Comparison of ENCODE assay signal across 9 cellular contexts in the genomic region with DNA sequence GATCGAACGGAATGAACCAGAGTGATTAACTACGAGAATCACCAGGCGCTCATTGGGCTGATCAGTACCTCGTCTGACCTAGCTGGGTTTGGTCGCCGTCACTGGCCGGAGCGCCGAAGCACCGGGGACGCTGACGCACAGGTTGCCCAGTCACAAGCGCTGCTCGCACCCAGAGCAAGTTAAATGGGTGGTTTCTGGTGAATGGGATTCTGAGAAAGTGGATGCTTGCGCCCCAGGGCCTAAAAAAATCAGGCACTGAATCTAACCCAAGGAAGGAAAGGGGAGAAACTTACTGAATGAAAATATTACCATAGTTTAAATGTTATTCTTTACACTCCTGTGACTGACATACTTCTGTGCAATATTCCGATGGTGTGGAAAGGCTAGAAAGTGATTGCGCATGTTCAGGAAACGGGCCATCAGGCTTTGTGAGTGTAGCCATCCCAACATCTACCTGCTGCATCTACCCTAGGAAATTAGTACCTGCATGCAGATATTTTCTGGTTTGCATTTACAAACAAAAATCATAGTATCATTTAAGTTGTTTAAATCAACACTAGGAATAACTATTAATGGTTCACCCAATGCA. TPM values are rescaled to one million over a fixed set of nuclear protein-coding genes. Genes with fewer than 3 reads are reported as not detected.
DNase-seq lines count a peak whose midpoint lies in the region; ATAC-seq, FAIRE-seq and TF ChIP-seq lines count a peak whose summit lies in the region.
"Had no signal": no experiment of that assay in that cellular context is flagged by ENCODE, and none has a peak within 500 bp of the region (broad histone marks: within the 10 kb centered on the region; RNA-seq: fewer than 3 reads in every experiment).

No MANE protein-coding gene starts in this region.

- H3K27ac ChIP-seq in GM12878 (ENCODE audit: control insufficient read depth, insufficient read depth), result no peak overlapping the region
- peak overlapping the region; percentile 39 to 60 for H3K27ac ChIP-seq in testis
- H3K27ac ChIP-seq: epithelial cell of prostate had no signal

- no peak for TF ChIP-seq EP300 in GM12878 (IDR thresholded peaks at IDR 0.05; ENCODE audit: borderline replicate concordance in 1 of 2, control insufficient read depth in 1 of 2, low read depth in 2 of 2, low read length in 2 of 2)

- TF ChIP-seq POLR2A in GM12878 (IDR thresholded peaks at IDR 0.05; ENCODE audit: low read depth, low read length), result no peak
- TF ChIP-seq POLR2A in testis (IDR thresholded peaks at IDR 0.05), result no peak

- no peaks in the 10 kb centered on the region for H4K20me1 ChIP-seq in GM12878 (ENCODE audit: control insufficient read depth, insufficient read depth)

- no peaks in the 10 kb centered on the region for H3K36me3 ChIP-seq in GM12878 (ENCODE audit: control insufficient read depth in 2 of 2, insufficient read depth in 2 of 2, low read length in 1 of 2)
- H3K36me3 ChIP-seq in testis (ENCODE audit: low read depth, missing control alignments), result no peaks in the 10 kb centered on the region

- 19% methylated on average over 19 of the region's 19 CpGs for WGBS in GM12878 (ENCODE audit: insufficient coverage, insufficient replicate concordance, low lambda C conversion rate, missing lambda C conversion rate)
- WGBS in testis, 2 donors, result 30 to 32% methylated on average over 19 of the region's 19 CpGs

- no peaks in the 10 kb centered on the region for H3K79me2 ChIP-seq in GM12878 (ENCODE audit: control insufficient read depth, insufficient read depth, low read length)

- H3K4me3 ChIP-seq in GM12878 (peak overlapping the region; percentile 61), testis (peak overlapping the region; percentile 57 to 76)

- no peak for FAIRE-seq in GM12878 (lab: Jason Lieb, UNC)

- peak overlapping the region; percentile 88 for H3K4me2 ChIP-seq in GM12878 (ENCODE audit: control insufficient read depth, insufficient read depth)

- TF ChIP-seq RAD21 in GM12878 (IDR thresholded peaks at IDR 0.05; ENCODE audit: insufficient read depth, low read depth, low read length), result no peak

- peaks cover 4 to 5% of the 10 kb centered on the region in 2 experiments; a peak in 3 of 4 replicates for H3K27me3 ChIP-seq in GM12878 (replicated peaks in 1 of 2; ENCODE audit: control insufficient read depth in 2 of 2, insufficient read depth in 2 of 2, low read length in 1 of 2)
- H3K27me3 ChIP-seq in testis, result no peaks in the 10 kb centered on the region

- no peak for TF ChIP-seq CTCF in GM12878 (IDR thresholded peaks at IDR 0.05 in 2 of 3, conservative IDR thresholded peaks at IDR 0.05 in 1 of 3; ENCODE audit: control insufficient read depth in 2 of 3, extremely low read depth in 1 of 3, insufficient read depth in 1 of 3, low read depth in 3 of 3, low read length in 3 of 3)
- TF ChIP-seq CTCF in testis (IDR thresholded peaks at IDR 0.05), result no peak

- H3K9me3 ChIP-seq in GM12878 (replicated peaks; ENCODE audit: control insufficient read depth, insufficient read depth, low read length), result no peaks in the 10 kb centered on the region
- no peaks in the 10 kb centered on the region for H3K9me3 ChIP-seq in testis

- peak; percentile 1 for DNase-seq in stimulated activated CD8-positive, alpha-beta memory T cell treated with anti-CD3 and anti-CD28 coated beads, Interleukin-15, amount 100 ng/mL, for 48 hours (ENCODE audit: low read depth in 2 of 2)
- no peak for DNase-seq in stimulated activated CD8-positive, alpha-beta memory T cell treated with anti-CD3 and anti-CD28 coated beads, Interleukin-4, amount 100 ng/mL, for 48 hours
- DNase-seq in HT-29 (ENCODE audit: low spot score) (peak; percentile 76), GM12878 (ENCODE audit: low read depth, low spot score) (no peak), kidney tubule cell (ENCODE audit: low spot score) (peak; percentile 41), testis (peak; percentile 34), A172 (ENCODE audit: low spot score) (no peak)
- DNase-seq in activated CD4-positive, alpha-beta T cell treated with anti-CD3 and anti-CD28 coated beads, Interleukin-2, amount 50 U/mL, for 48 hours, result no peak

- intact Hi-C loops in GM12878 (cut with micrococcal nuclease; ENCODE audit: unreplicated experiment), result no loop called here
- intact Hi-C loops in testis (cut with DNase I; ENCODE audit: low total_unique reads), result no loop called here

- SMC1A ChIA-PET in GM12878 (lab: Charles Lee; ENCODE audit: uncharacterized antibody, unreplicated experiment), result no interaction called here

- no TSS peak for BruUV-seq in GM12878 (replicated peaks; lab: Mats Ljungman, UMichigan)

- ATAC-seq in GM12878, result peak; percentile 32

- POLR2A ChIA-PET in GM12878 (lab: Charles Lee), result no interaction called here

- H3K9ac ChIP-seq in GM12878 (ENCODE audit: control insufficient read depth, insufficient read depth, low read length), result no peak overlapping the region; the same call in 1 of the 2 replicates

- in situ Hi-C loops in GM12878 (cut with MboI), result no loop called here

- CTCF ChIA-PET in GM12878 (lab: Yijun Ruan, JAX), result no interaction called here

- peak overlapping the region; percentile 47 for H2AFZ ChIP-seq in GM12878 (ENCODE audit: control insufficient read depth, low read depth, low read length)

- peaks cover 2% of the 10 kb centered on the region; the same call in 1 of the 2 replicates for H3K4me1 ChIP-seq in GM12878 (ENCODE audit: control insufficient read depth, insufficient read depth, low read length)
- no peaks in the 10 kb centered on the region for H3K4me1 ChIP-seq in testis

- RAD21 ChIA-PET in GM12878 (lab: Charles Lee; ENCODE audit: unreplicated experiment), result no interaction called here

TF ChIP-seq in GM12878, 131 proteins besides CTCF, POLR2A, EP300 and RAD21 (continues in another document):
- TF ChIP-seq ZNF622 (IDR thresholded peaks at IDR 0.05), result no peak
- no peak for TF ChIP-seq EED (IDR thresholded peaks at IDR 0.05; ENCODE audit: low read depth)
- no peak for TF ChIP-seq CUX1 (IDR thresholded peaks at IDR 0.05; ENCODE audit: insufficient replicate concordance, low read depth, low read length)
- no peak for TF ChIP-seq STAT3 (IDR thresholded peaks at IDR 0.05; ENCODE audit: low read depth, low read length)
- TF ChIP-seq SIX5 (IDR thresholded peaks at IDR 0.05; ENCODE audit: low read depth, low read length, severe bottlenecking), result no peak
- no peak for TF ChIP-seq NBN (IDR thresholded peaks at IDR 0.05)

RNA-seq across cellular contexts. Expression of gene ABCG2, which starts 0.8 kb away (rescaled TPM):
- total RNA-seq in HT-29 (2014; rRNA removed; shearing (Covaris generic)), result 51.2 and 55.5 TPM in 2 replicates
- total RNA-seq in GM12878 (2013; cell fraction: nucleolus; rRNA removed), result not detected in 2 replicates
- total RNA-seq in GM12878 (2014; rRNA removed), result 0.06 TPM in 1 of 2 replicates, not detected in the other
- 0.04 TPM in 1 of 2 replicates, not detected in the other for total RNA-seq in GM12878 (2014; rRNA removed; fragmentation: Illumina TruSeq; extraction: Trizol)
- total RNA-seq in GM12878 (2021), result not detected in 2 replicates
- polyA plus RNA-seq in GM12878 (2011; ENCODE audit: low read depth), result not detected
- not detected in 2 replicates for polyA plus RNA-seq in GM12878 (2011; rRNA removed)
- 0.02 TPM in 1 of 2 replicates, not detected in the other for polyA plus RNA-seq in GM12878 (2011; cell fraction: cytosol; rRNA removed)
- not detected in 2 replicates for polyA plus RNA-seq in GM12878 (2011; cell fraction: nucleus; rRNA removed)
- polyA plus RNA-seq in GM12878 (2012), result 0.03 TPM in 1 of 2 replicates, not detected in the other
- 0.03 TPM in 2 replicates for polyA plus RNA-seq in GM12878 (2014; fragmentation: Illumina TruSeq; extraction: Trizol)
- polyA plus RNA-seq in GM12878 (2014; fragmentation: Nextera tagmentation; extraction: Ambion mirVana), result not detected
- polyA plus RNA-seq in GM12878 (2014; rRNA removed), result not detected in 2 replicates
- polyA plus RNA-seq in GM12878 (2016; fragmentation: Nextera tagmentation; extraction: Ambion mirVana), result not detected
- polyA minus RNA-seq in GM12878 (2011; rRNA and poly(A)+ RNA removed), result not detected in 2 replicates
- polyA minus RNA-seq in GM12878 (2011; cell fraction: cytosol; rRNA and poly(A)+ RNA removed), result not detected in 2 replicates
- polyA minus RNA-seq in GM12878 (2011; cell fraction: nucleus; rRNA and poly(A)+ RNA removed), result not detected in 2 replicates
- total RNA-seq in testis, result 1 to 10 TPM; 9.4 to 9.5 TPM
- 4.3 TPM for polyA plus RNA-seq in testis (ENCODE audit: insufficient read depth, low read depth, low replicate concordance)
- 0.96 and 2.1 TPM in 2 replicates for total RNA-seq in A172 (2014; rRNA removed; shearing (Covaris generic))

Comparison
In these comparisons a context has a peak if more than half of its experiments do, and no peak if none do; other contexts are left out.
1. DNase-seq: peak in stimulated activated CD8-positive, alpha-beta memory T cell treated with anti-CD3 and anti-CD28 coated beads, Interleukin-15, amount 100 ng/mL, for 48 hours (2 of 2), HT-29 (single experiment), kidney tubule cell (single experiment) and testis (single experiment); none in stimulated activated CD8-positive, alpha-beta memory T cell treated with anti-CD3 and anti-CD28 coated beads, Interleukin-4, amount 100 ng/mL, for 48 hours (single experiment), GM12878 (single experiment), A172 (single experiment) and activated CD4-positive, alpha-beta T cell treated with anti-CD3 and anti-CD28 coated beads, Interleukin-2, amount 50 U/mL, for 48 hours (0 of 2).